26 cellular contexts compared by ENCODE assay signal in genomic region chr14:100730530-100730929, GRCh38. TPM values are rescaled to one million over a fixed set of nuclear protein-coding genes. Genes with fewer than 3 reads are reported as not detected.
"Had no signal": no experiment of that assay in that cellular context is flagged by ENCODE, and none has a peak within 500 bp of the region (broad histone marks: within the 10 kb centered on the region; RNA-seq: fewer than 3 reads in every experiment).

No MANE protein-coding gene starts in this region.

- H3K4me3 ChIP-seq: Peyer's patch had no signal

- ATAC-seq: activated T-cell treated with anti-CD3 and anti-CD28 coated beads, Interleukin-2, amount 50 U/mL, for 4 hours; T-cell had no signal

- H3K9ac ChIP-seq: KMS-11 had no signal

- H3K27me3 ChIP-seq: Peyer's patch had no signal

- H3K4me1 ChIP-seq: Peyer's patch had no signal

- H3K9me3 ChIP-seq: Peyer's patch had no signal

- H3K36me3 ChIP-seq: Peyer's patch had no signal

- H3K4me2 ChIP-seq: KMS-11 had no signal

- H3K27ac ChIP-seq: KMS-11, Peyer's patch, VCaP had no signal

- DNase-seq: activated CD4-positive, alpha-beta memory T cell treated with anti-CD3 and anti-CD28 coated beads for 36 hours; activated CD4-positive, alpha-beta T cell treated with anti-CD3 and anti-CD28 coated beads, Interleukin-2, amount 10 ng/mL, durations not matched to agents 7 days and 5 days; activated CD4-positive, CD25-positive, alpha-beta regulatory T cell; activated CD8-positive, alpha-beta memory T cell treated with anti-CD3 and anti-CD28 coated beads for 24 hours; activated effector memory CD4-positive, alpha-beta T cell treated with anti-CD3 and anti-CD28 coated beads, Interleukin-2, amount 50 U/mL, for 16 hours; activated naive CD4-positive, alpha-beta T cell treated with anti-CD3 and anti-CD28 coated beads for 36 hours; activated T-cell treated with anti-CD3 and anti-CD28 coated beads, Interleukin-2, amount 50 U/mL, for 4 hours; amygdala; MV-4-11; NCI-H1092 treated with DMSO at 0.1 percent for 48 hours; NCI-H1417 treated with DMSO at 0.1 percent for 48 hours; NCI-H1694; NCI-H2029; NCI-H2107; NCI-H2171 treated with DMSO at 0.1 percent for 48 hours; NCI-H226; NCI-H526; NCI-H774; SHP77 treated with DMSO at 0.1 percent for 48 hours; T-cell had no signal

RNA-seq across cellular contexts. Expression of gene DLK1, which starts 3.8 kb away (rescaled TPM):
- total RNA-seq: activated CD4-positive, alpha-beta memory T cell treated with anti-CD3 and anti-CD28 coated beads for 36 hours; activated CD4-positive, alpha-beta T cell treated with anti-CD3 and anti-CD28 coated beads, Interleukin-2, amount 10 ng/mL, durations not matched to agents 7 days and 5 days; activated naive CD4-positive, alpha-beta T cell treated with anti-CD3 and anti-CD28 coated beads for 36 hours; MCF 10A; NCI-H460; Peyer's patch; T-helper 2 cell treated with Interferon-gamma antibody and Interleukin-4, amounts not matched to agents 100 ng/mL and 5 ng/mL, for 36 hours had no signal
